Comparison of ENCODE assay signal across 1 cellular context in genomic region chr1:226939439-226940028, GRCh38.
A peak's percentile ranks its signal among the peaks of the same experiment; 100 is the strongest.
TF ChIP-seq lines count a peak whose summit lies in the region.

No MANE protein-coding gene starts in this region.

TF ChIP-seq in HEK293, 187 proteins besides CTCF, POLR2A, EP300 and RAD21 (continued from another document and continues in another):
- TF ChIP-seq ZBTB20 (tag by site-specific recombination; IDR thresholded peaks at IDR 0.05), result peak; percentile 96
- TF ChIP-seq ZNF843 (tag by site-specific recombination; IDR thresholded peaks at IDR 0.05), result peak; percentile 83
- peak; percentile 58 for TF ChIP-seq ZNF610 (tag by site-specific recombination; IDR thresholded peaks at IDR 0.05; ENCODE audit: borderline replicate concordance)
- TF ChIP-seq PRDM2 (tag by site-specific recombination; IDR thresholded peaks at IDR 0.05; ENCODE audit: borderline replicate concordance), result 0 out of 2 replicates have a peak, but pooled peaks have one; percentile 60
- no peak for TF ChIP-seq ZNF473 (tag by site-specific recombination; IDR thresholded peaks at IDR 0.05)
- TF ChIP-seq ZNF48 (tag by site-specific recombination; IDR thresholded peaks at IDR 0.05), result no peak
- TF ChIP-seq ZIC2 (tag by site-specific recombination; IDR thresholded peaks at IDR 0.05), result peak; percentile 60; the same call in 1 of the 2 replicates
- peak; percentile 40 for TF ChIP-seq ZNF341 (tag by site-specific recombination; IDR thresholded peaks at IDR 0.05; ENCODE audit: low read depth)
- TF ChIP-seq GLIS2 (tag by site-specific recombination; IDR thresholded peaks at IDR 0.05), result no peak; the same call in 1 of the 2 replicates
- TF ChIP-seq ZNF513 (tag by site-specific recombination; IDR thresholded peaks at IDR 0.05), result no peak; the same call in 1 of the 2 replicates
- TF ChIP-seq ZNF837 (tag by site-specific recombination; IDR thresholded peaks at IDR 0.05), result 0 out of 2 replicates have a peak, but pooled peaks have one; percentile 33
- TF ChIP-seq RBAK (tag by site-specific recombination; IDR thresholded peaks at IDR 0.05), result no peak
- TF ChIP-seq ZNF335 (tag by site-specific recombination; conservative IDR thresholded peaks at IDR 0.05), result peak; percentile 94
- TF ChIP-seq, protein P1, sequence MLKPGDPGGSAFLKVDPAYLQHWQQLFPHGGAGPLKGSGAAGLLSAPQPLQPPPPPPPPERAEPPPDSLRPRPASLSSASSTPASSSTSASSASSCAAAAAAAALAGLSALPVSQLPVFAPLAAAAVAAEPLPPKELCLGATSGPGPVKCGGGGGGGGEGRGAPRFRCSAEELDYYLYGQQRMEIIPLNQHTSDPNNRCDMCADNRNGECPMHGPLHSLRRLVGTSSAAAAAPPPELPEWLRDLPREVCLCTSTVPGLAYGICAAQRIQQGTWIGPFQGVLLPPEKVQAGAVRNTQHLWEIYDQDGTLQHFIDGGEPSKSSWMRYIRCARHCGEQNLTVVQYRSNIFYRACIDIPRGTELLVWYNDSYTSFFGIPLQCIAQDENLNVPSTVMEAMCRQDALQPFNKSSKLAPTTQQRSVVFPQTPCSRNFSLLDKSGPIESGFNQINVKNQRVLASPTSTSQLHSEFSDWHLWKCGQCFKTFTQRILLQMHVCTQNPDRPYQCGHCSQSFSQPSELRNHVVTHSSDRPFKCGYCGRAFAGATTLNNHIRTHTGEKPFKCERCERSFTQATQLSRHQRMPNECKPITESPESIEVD (tag by site-specific recombination; IDR thresholded peaks at IDR 0.05), result no peak
- no peak for TF ChIP-seq ZNF311 (tag by site-specific recombination; IDR thresholded peaks at IDR 0.05; ENCODE audit: borderline replicate concordance)
- peak; percentile 84 for TF ChIP-seq OVOL3 (tag by site-specific recombination; IDR thresholded peaks at IDR 0.05)
- TF ChIP-seq ZNF157 (tag by site-specific recombination; IDR thresholded peaks at IDR 0.05), result no peak
- TF ChIP-seq ZXDB (tag by site-specific recombination; IDR thresholded peaks at IDR 0.05), result peak; percentile 99
- TF ChIP-seq ZBTB21 (tag by site-specific recombination; IDR thresholded peaks at IDR 0.05), result peak; percentile 73
- TF ChIP-seq ZBTB49 (tag by site-specific recombination; IDR thresholded peaks at IDR 0.05; ENCODE audit: low read depth), result no peak
- peak; percentile 82; the same call in 1 of the 2 replicates for TF ChIP-seq REPIN1 (tag by site-specific recombination; IDR thresholded peaks at IDR 0.05; ENCODE audit: low read depth)
- peak; percentile 97 for TF ChIP-seq ZBTB26 (tag by site-specific recombination; optimal IDR thresholded peaks at IDR 0.05)
- TF ChIP-seq ZNF830 (tag by site-specific recombination; IDR thresholded peaks at IDR 0.05; ENCODE audit: low read depth), result no peak
- peak; percentile 75 for TF ChIP-seq SCRT1 (tag by site-specific recombination; IDR thresholded peaks at IDR 0.05; ENCODE audit: borderline replicate concordance)
- TF ChIP-seq, protein P2, sequence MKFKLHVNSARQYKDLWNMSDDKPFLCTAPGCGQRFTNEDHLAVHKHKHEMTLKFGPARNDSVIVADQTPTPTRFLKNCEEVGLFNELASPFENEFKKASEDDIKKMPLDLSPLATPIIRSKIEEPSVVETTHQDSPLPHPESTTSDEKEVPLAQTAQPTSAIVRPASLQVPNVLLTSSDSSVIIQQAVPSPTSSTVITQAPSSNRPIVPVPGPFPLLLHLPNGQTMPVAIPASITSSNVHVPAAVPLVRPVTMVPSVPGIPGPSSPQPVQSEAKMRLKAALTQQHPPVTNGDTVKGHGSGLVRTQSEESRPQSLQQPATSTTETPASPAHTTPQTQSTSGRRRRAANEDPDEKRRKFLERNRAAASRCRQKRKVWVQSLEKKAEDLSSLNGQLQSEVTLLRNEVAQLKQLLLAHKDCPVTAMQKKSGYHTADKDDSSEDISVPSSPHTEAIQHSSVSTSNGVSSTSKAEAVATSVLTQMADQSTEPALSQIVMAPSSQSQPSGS (tag by site-specific recombination; IDR thresholded peaks at IDR 0.05; ENCODE audit: low read depth), result no peak
- peak; percentile 98 for TF ChIP-seq ZFP69B (tag by site-specific recombination; IDR thresholded peaks at IDR 0.05)
- TF ChIP-seq, protein P3, sequence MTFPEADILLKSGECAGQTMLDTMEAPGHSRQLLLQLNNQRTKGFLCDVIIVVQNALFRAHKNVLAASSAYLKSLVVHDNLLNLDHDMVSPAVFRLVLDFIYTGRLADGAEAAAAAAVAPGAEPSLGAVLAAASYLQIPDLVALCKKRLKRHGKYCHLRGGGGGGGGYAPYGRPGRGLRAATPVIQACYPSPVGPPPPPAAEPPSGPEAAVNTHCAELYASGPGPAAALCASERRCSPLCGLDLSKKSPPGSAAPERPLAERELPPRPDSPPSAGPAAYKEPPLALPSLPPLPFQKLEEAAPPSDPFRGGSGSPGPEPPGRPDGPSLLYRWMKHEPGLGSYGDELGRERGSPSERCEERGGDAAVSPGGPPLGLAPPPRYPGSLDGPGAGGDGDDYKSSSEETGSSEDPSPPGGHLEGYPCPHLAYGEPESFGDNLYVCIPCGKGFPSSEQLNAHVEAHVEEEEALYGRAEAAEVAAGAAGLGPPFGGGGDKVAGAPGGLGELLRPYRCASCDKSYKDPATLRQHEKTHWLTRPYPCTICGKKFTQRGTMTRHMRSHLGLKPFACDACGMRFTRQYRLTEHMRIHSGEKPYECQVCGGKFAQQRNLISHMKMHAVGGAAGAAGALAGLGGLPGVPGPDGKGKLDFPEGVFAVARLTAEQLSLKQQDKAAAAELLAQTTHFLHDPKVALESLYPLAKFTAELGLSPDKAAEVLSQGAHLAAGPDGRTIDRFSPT (tag by site-specific recombination; IDR thresholded peaks at IDR 0.05), result peak; percentile 97
- TF ChIP-seq ZNF37A (tag by site-specific recombination; IDR thresholded peaks at IDR 0.05), result no peak
- TF ChIP-seq, protein P4, sequence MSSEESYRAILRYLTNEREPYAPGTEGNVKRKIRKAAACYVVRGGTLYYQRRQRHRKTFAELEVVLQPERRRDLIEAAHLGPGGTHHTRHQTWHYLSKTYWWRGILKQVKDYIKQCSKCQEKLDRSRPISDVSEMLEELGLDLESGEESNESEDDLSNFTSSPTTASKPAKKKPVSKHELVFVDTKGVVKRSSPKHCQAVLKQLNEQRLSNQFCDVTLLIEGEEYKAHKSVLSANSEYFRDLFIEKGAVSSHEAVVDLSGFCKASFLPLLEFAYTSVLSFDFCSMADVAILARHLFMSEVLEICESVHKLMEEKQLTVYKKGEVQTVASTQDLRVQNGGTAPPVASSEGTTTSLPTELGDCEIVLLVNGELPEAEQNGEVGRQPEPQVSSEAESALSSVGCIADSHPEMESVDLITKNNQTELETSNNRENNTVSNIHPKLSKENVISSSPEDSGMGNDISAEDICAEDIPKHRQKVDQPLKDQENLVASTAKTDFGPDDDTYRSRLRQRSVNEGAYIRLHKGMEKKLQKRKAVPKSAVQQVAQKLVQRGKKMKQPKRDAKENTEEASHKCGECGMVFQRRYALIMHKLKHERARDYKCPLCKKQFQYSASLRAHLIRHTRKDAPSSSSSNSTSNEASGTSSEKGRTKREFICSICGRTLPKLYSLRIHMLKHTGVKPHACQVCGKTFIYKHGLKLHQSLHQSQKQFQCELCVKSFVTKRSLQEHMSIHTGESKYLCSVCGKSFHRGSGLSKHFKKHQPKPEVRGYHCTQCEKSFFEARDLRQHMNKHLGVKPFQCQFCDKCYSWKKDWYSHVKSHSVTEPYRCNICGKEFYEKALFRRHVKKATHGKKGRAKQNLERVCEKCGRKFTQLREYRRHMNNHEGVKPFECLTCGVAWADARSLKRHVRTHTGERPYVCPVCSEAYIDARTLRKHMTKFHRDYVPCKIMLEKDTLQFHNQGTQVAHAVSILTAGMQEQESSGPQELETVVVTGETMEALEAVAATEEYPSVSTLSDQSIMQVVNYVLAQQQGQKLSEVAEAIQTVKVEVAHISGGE (tag by site-specific recombination; conservative IDR thresholded peaks at IDR 0.05; ENCODE audit: low read depth), result peak; percentile 97
- 0 out of 2 replicates have a peak, but pooled peaks have one; percentile 24 for TF ChIP-seq ZNF664 (tag by site-specific recombination; IDR thresholded peaks at IDR 0.05)
- no peak for TF ChIP-seq ZNF776 (tag by site-specific recombination; IDR thresholded peaks at IDR 0.05; ENCODE audit: borderline replicate concordance)
- TF ChIP-seq ZNF280C (tag by site-specific recombination; IDR thresholded peaks at IDR 0.05), result no peak
